ENCODE assay signal across 9 cellular contexts in the genomic region with DNA sequence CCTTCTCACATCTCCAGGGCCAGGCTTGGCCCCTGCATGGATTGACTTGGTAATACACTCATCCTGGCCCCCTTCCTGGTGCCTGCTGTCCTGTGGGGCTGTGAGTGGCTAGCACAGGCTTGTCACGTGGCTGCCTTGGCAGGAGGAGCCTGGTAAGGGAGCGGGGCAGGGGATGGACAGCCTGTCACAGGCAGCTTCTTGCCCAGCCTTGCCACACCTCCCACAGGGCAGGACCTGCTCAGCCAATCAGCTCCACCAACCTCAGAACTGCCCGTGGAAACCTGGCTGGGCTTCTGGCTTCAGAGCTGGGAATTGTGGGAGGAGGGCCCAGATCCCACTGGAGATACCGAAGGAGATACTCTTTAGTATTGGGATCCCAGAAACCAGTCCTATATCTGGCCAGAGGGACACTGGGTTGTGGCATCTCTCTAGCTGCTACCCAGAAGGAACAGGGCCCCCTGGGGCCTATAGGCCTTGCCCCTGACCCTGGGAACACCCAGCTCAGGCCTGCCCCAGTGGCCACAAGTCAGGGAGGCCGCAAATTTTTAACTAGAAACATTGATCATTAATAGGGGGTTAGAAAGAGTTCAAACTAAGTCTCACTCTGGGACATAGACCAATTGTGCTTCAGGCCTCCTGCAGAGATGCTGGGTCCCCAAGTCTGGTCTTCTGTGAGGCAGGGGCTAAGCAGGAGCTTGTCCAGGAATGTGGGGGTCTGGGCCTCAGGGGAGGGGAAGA. TPM values are rescaled to one million over a fixed set of nuclear protein-coding genes. Genes with fewer than 3 reads are reported as not detected.
DNase-seq lines count a peak whose midpoint lies in the region; ATAC-seq, FAIRE-seq and TF ChIP-seq lines count a peak whose summit lies in the region.
"Had no signal": no experiment of that assay in that cellular context is flagged by ENCODE, and none has a peak within 500 bp of the region (broad histone marks: within the 10 kb centered on the region; RNA-seq: fewer than 3 reads in every experiment).

HOGA1 (plus strand) TSS at position 330 of the 738 bp plus-strand sequence; CDS start at position 645, 315 bp downstream.

- H3K27me3 ChIP-seq in mammary epithelial cell (ENCODE audit: insufficient read depth, low read length) (no peaks in the 10 kb centered on the region), keratinocyte (ENCODE audit: control insufficient read depth, extremely low read depth, insufficient read depth, low read length) (no peaks in the 10 kb centered on the region), thyroid gland (no peaks in the 10 kb centered on the region)

- H3K36me3 ChIP-seq in mammary epithelial cell (ENCODE audit: insufficient read depth, low read length) (no peaks in the 10 kb centered on the region), keratinocyte (ENCODE audit: control insufficient read depth in 2 of 2, extremely low read depth in 1 of 2, insufficient read depth in 2 of 2, low read length in 2 of 2) (no peaks in the 10 kb centered on the region), thyroid gland (no peaks in the 10 kb centered on the region)

- H2AFZ ChIP-seq in mammary epithelial cell (ENCODE audit: low read depth, low read length), result peak within 1 kb of the TSS; percentile 43
- H2AFZ ChIP-seq in keratinocyte (ENCODE audit: control insufficient read depth, low read length), result peak within 1 kb of the TSS; percentile 72

- FAIRE-seq in keratinocyte (lab: Jason Lieb, UNC), result peak; percentile 90

- in situ Hi-C loops in mammary epithelial cell (cut with MboI; ENCODE audit: low sequenced_read_pairs in 2 of 2), result no loop called here

- CTCF ChIA-PET in mammary epithelial cell (lab: Charles Lee; ENCODE audit: low non-redundant PET), result no interaction called here

- BruUV-seq in mammary epithelial cell (replicated peaks; lab: Mats Ljungman, UMichigan), result no TSS peak

- H4K20me1 ChIP-seq in mammary epithelial cell (ENCODE audit: insufficient read depth, low read length), result no peaks in the 10 kb centered on the region
- no peaks in the 10 kb centered on the region for H4K20me1 ChIP-seq in keratinocyte (ENCODE audit: control insufficient read depth, extremely low read depth, insufficient read depth, low read length)

- H3K9ac ChIP-seq in mammary epithelial cell (ENCODE audit: insufficient read depth, low read length) (no peak within 1 kb of the TSS), keratinocyte (ENCODE audit: control insufficient read depth, extremely low read depth, insufficient read depth, low read length) (no peak within 1 kb of the TSS)

- no peak within 1 kb of the TSS for H3K4me3 ChIP-seq in mammary epithelial cell (replicated peaks in 1 of 3; ENCODE audit: insufficient read depth in 1 of 3, low read depth in 2 of 3, low read length in 3 of 3)
- no peak within 1 kb of the TSS for H3K4me3 ChIP-seq in keratinocyte (ENCODE audit: control insufficient read depth in 2 of 3, extremely low read depth in 1 of 3, insufficient read depth in 2 of 3, low read depth in 1 of 3, low read length in 3 of 3)
- no peak within 1 kb of the TSS for H3K4me3 ChIP-seq in thyroid gland (replicated peaks in 1 of 3)

- no peak for TF ChIP-seq POLR2A in thyroid gland (IDR thresholded peaks at IDR 0.05)

- ATAC-seq in GM21390 (IDR thresholded peaks at IDR 0.05; ENCODE audit: unreplicated experiment) (no peak), HG03521 (IDR thresholded peaks at IDR 0.05; ENCODE audit: unreplicated experiment) (no peak)

- dilution Hi-C loops in mammary epithelial cell (cut with HindIII; ENCODE audit: low sequenced_read_pairs), result loop anchor here (5.0 kb wide), 1 partner anchor 38 kb away; no protein-coding TSS in a partner anchor
- dilution Hi-C loops in keratinocyte (cut with MboI; ENCODE audit: extremely low pct_ligation_motif_present, low sequenced_read_pairs), result no loop called here

- H3K4me1 ChIP-seq in mammary epithelial cell (ENCODE audit: insufficient read depth, low read length) (peaks cover 7% of the 10 kb centered on the region), keratinocyte (ENCODE audit: control insufficient read depth, extremely low read depth, insufficient read depth, low read length) (peaks cover 16% of the 10 kb centered on the region), thyroid gland (peaks cover 5 to 6% of the 10 kb centered on the region in 2 donors)

- intact Hi-C loops in mammary epithelial cell (cut with micrococcal nuclease), result no loop called here
- intact Hi-C loops in thyroid gland (cut with DNase I), result no loop called here

- TF ChIP-seq CTCF in mammary epithelial cell (conservative IDR thresholded peaks at IDR 0.05 in 1 of 2, IDR thresholded peaks at IDR 0.05 in 1 of 2; ENCODE audit: extremely low read depth in 1 of 2, insufficient read depth in 1 of 2, low read depth in 1 of 2, low read length in 2 of 2), result no peak
- no peak for TF ChIP-seq CTCF in keratinocyte (optimal IDR thresholded peaks at IDR 0.05 in 1 of 3, IDR thresholded peaks at IDR 0.05 in 1 of 3, conservative IDR thresholded peaks at IDR 0.05 in 1 of 3; ENCODE audit: extremely low read depth in 1 of 3, insufficient read depth in 2 of 3, low read length in 3 of 3)
- no peak for TF ChIP-seq CTCF in thyroid gland (IDR thresholded peaks at IDR 0.05)

- 47% methylated on average over 5 of the region's 5 CpGs for WGBS in mammary epithelial cell (ENCODE audit: low coverage, missing lambda C conversion rate)
- WGBS in thyroid gland, 2 donors, result 50 to 61% methylated on average over 2 to 3 of the region's 5 CpGs

- no peak within 1 kb of the TSS for H3K4me2 ChIP-seq in mammary epithelial cell (ENCODE audit: insufficient read depth, low read depth, low read length)
- peak within 1 kb of the TSS; percentile 37 for H3K4me2 ChIP-seq in keratinocyte (ENCODE audit: control insufficient read depth, extremely low read depth, insufficient read depth, low read depth, low read length)

- DNase-seq in GM04504 (ENCODE audit: low read depth), result peak; percentile 14
- peak in 70 of 76 experiments; percentile 4 to 83 (median 66) for DNase-seq in HUDEP-2 (lab: John Stamatoyannopoulos, UW; ENCODE audit: unreplicated experiment in 76 of 76)
- peak; percentile 59 for DNase-seq in mammary epithelial cell
- DNase-seq in keratinocyte (ENCODE audit: low read depth, low spot score), result peak; percentile 86
- DNase-seq in thyroid gland, result peak; percentile 60 to 72
- no peak for DNase-seq in NOMO-1 (lab: John Stamatoyannopoulos, UW; ENCODE audit: unreplicated experiment in 2 of 2)

- H3K9me1 ChIP-seq in keratinocyte (ENCODE audit: control insufficient read depth, extremely low read depth, insufficient read depth, low read length), result no peaks in the 10 kb centered on the region

- no peaks in the 10 kb centered on the region for H3K79me2 ChIP-seq in mammary epithelial cell (ENCODE audit: insufficient read depth, low read length)
- no peaks in the 10 kb centered on the region for H3K79me2 ChIP-seq in keratinocyte (ENCODE audit: control insufficient read depth, insufficient read depth, low read length)

- H3K9me3 ChIP-seq in mammary epithelial cell (replicated peaks; ENCODE audit: insufficient read depth, low read length) (no peaks in the 10 kb centered on the region), keratinocyte (ENCODE audit: control insufficient read depth, low read depth, low read length) (no peaks in the 10 kb centered on the region), thyroid gland (no peaks in the 10 kb centered on the region)

- H3K27ac ChIP-seq in mammary epithelial cell (ENCODE audit: insufficient read depth, low read depth, low read length), result no peak within 1 kb of the TSS
- H3K27ac ChIP-seq in keratinocyte (ENCODE audit: control insufficient read depth, insufficient read depth, low read length), result no peak within 1 kb of the TSS
- no peak within 1 kb of the TSS for H3K27ac ChIP-seq in thyroid gland
- H3K27ac ChIP-seq: HL-60 had no signal

RNA-seq across cellular contexts. Expression of gene HOGA1, which starts in this region (rescaled TPM):
- 1 to 10 TPM in 1 of 2 donors, under 1 TPM in 1; 0.17 to 1.8 TPM for total RNA-seq in mammary epithelial cell
- 0.32 TPM for polyA plus RNA-seq in mammary epithelial cell
- not detected for polyA minus RNA-seq in mammary epithelial cell
- polyA plus RNA-seq in keratinocyte, result 0.49 to 1.0 TPM (median 0.89 TPM) in 3 replicates
- polyA plus RNA-seq in keratinocyte (2011; ENCODE audit: low read depth), result 0.21 TPM
- polyA plus RNA-seq in keratinocyte (2011; cell fraction: cytosol; rRNA removed), result 0.30 and 0.40 TPM in 2 replicates
- 0.57 and 0.60 TPM in 2 replicates for polyA plus RNA-seq in keratinocyte (2011; cell fraction: nucleus; rRNA removed)
- polyA plus RNA-seq in keratinocyte (2012; ENCODE audit: low replicate concordance), result 0.23 and 0.63 TPM in 2 replicates
- polyA minus RNA-seq in keratinocyte, result 0.30 to 0.62 TPM (median 0.38 TPM) in 3 replicates
- polyA minus RNA-seq in keratinocyte (2011; cell fraction: cytosol; rRNA and poly(A)+ RNA removed), result not detected
- polyA minus RNA-seq in keratinocyte (2011; cell fraction: nucleus; rRNA and poly(A)+ RNA removed), result 0.32 TPM in 1 of 2 replicates, not detected in the other
- 1 to 10 TPM in 2 of 4 donors, under 1 TPM in 2; 0.67 to 4.5 (median 0.93) TPM for total RNA-seq in thyroid gland

Comparison
In these comparisons a context has a peak if more than half of its experiments do, and no peak if none do; other contexts are left out.
1. DNase-seq: peak in GM04504 (single experiment), HUDEP-2 (70 of 76), mammary epithelial cell (single experiment), keratinocyte (single experiment) and thyroid gland (2 of 2); none in NOMO-1 (0 of 2).